Comparison of ENCODE assay signal across 1 cellular context in genomic region chr16:20001856-20002707, GRCh38.
TF ChIP-seq lines count a peak whose summit lies in the region.

No MANE protein-coding gene starts in this region.

TF ChIP-seq in HepG2, 621 proteins besides CTCF, POLR2A, EP300 and RAD21 (continued from another document and continues in another):
- TF ChIP-seq AKNA (CRISPR knock-in tag; IDR thresholded peaks at IDR 0.05; ENCODE audit: borderline replicate concordance) (no peak), ZNF260 (CRISPR knock-in tag; IDR thresholded peaks at IDR 0.05; ENCODE audit: borderline replicate concordance, low read depth) (no peak), SYNCRIP (IDR thresholded peaks at IDR 0.05; ENCODE audit: insufficient read depth, low read depth, low read length) (no peak), FOXK1 (CRISPR knock-in tag; IDR thresholded peaks at IDR 0.05; ENCODE audit: borderline replicate concordance, low read depth) (no peak), ZNF747 (CRISPR knock-in tag; IDR thresholded peaks at IDR 0.05; ENCODE audit: borderline replicate concordance) (no peak), ZNF780A (CRISPR knock-in tag; IDR thresholded peaks at IDR 0.05) (0 out of 2 replicates have a peak, but pooled peaks have one; percentile 62), CBX1 (IDR thresholded peaks at IDR 0.05; ENCODE audit: low read depth) (no peak), ZNF7 (CRISPR knock-in tag; IDR thresholded peaks at IDR 0.05) (no peak), HNF4A (CRISPR knock-in tag; IDR thresholded peaks at IDR 0.05) (peak; percentile 92), ZNF646 (CRISPR knock-in tag; IDR thresholded peaks at IDR 0.05) (no peak; the same call in 1 of the 2 replicates), SKI (IDR thresholded peaks at IDR 0.05; ENCODE audit: partially characterized antibody) (no peak), ZNF205 (CRISPR knock-in tag; IDR thresholded peaks at IDR 0.05) (no peak), CHD4 (IDR thresholded peaks at IDR 0.05; ENCODE audit: borderline replicate concordance, low read length) (0 out of 2 replicates have a peak, but pooled peaks have one; percentile 18), TCF7 (IDR thresholded peaks at IDR 0.05; ENCODE audit: low read depth) (no peak), ZNF724P (CRISPR knock-in tag; IDR thresholded peaks at IDR 0.05; ENCODE audit: borderline replicate concordance) (peak; percentile 55; the same call in 1 of the 2 replicates), HNRNPLL (IDR thresholded peaks at IDR 0.05; ENCODE audit: low read depth, low read length, poor library complexity, severe bottlenecking) (no peak), CBX2 (IDR thresholded peaks at IDR 0.05; ENCODE audit: low read depth, low read length) (no peak), CBX2 (CRISPR knock-in tag; IDR thresholded peaks at IDR 0.05; ENCODE audit: low read depth) (peak; percentile 58; the same call in 1 of the 2 replicates), KAT2B (IDR thresholded peaks at IDR 0.05; ENCODE audit: borderline replicate concordance, low read depth, low read length) (no peak), FOSL2 (CRISPR knock-in tag; IDR thresholded peaks at IDR 0.05) (peak; percentile 70), U2AF1 (optimal IDR thresholded peaks at IDR 0.05; ENCODE audit: low read depth, low read length) (no peak), ONECUT2 (CRISPR knock-in tag; IDR thresholded peaks at IDR 0.05) (no peak), ATF3 (CRISPR knock-in tag; IDR thresholded peaks at IDR 0.05) (0 out of 2 replicates have a peak, but pooled peaks have one; percentile 18), ZBTB34 (CRISPR knock-in tag; IDR thresholded peaks at IDR 0.05) (no peak), WIZ (CRISPR knock-in tag; IDR thresholded peaks at IDR 0.05) (peak; percentile 96), ZNF558 (CRISPR knock-in tag; IDR thresholded peaks at IDR 0.05; ENCODE audit: borderline replicate concordance) (no peak), ZNF672 (CRISPR knock-in tag; IDR thresholded peaks at IDR 0.05) (no peak; the same call in 1 of the 2 replicates), SOX5 (CRISPR knock-in tag; IDR thresholded peaks at IDR 0.05; ENCODE audit: borderline replicate concordance) (peak; percentile 16; the same call in 1 of the 2 replicates), CEBPG (CRISPR knock-in tag; IDR thresholded peaks at IDR 0.05) (no peak), MTERF4 (CRISPR knock-in tag; IDR thresholded peaks at IDR 0.05) (0 out of 2 replicates have a peak, but pooled peaks have one; percentile 50), PREB (CRISPR knock-in tag; IDR thresholded peaks at IDR 0.05) (no peak), ZNF124 (CRISPR knock-in tag; IDR thresholded peaks at IDR 0.05) (no peak), THAP8 (CRISPR knock-in tag; IDR thresholded peaks at IDR 0.05; ENCODE audit: borderline replicate concordance) (no peak), ZHX2 (IDR thresholded peaks at IDR 0.05; ENCODE audit: low read depth) (no peak), ZHX2 (CRISPR knock-in tag; IDR thresholded peaks at IDR 0.05; ENCODE audit: borderline replicate concordance) (no peak), ZNF335 (CRISPR knock-in tag; IDR thresholded peaks at IDR 0.05) (no peak), ZNF841 (CRISPR knock-in tag; IDR thresholded peaks at IDR 0.05; ENCODE audit: borderline replicate concordance) (no peak), ETV5 (CRISPR knock-in tag; IDR thresholded peaks at IDR 0.05; ENCODE audit: borderline replicate concordance) (no peak), MAFF (IDR thresholded peaks at IDR 0.05; ENCODE audit: low read depth, low read length) (no peak)
